ENCODE assay signal across 14 cellular contexts in genomic region chr3:111747490-111747889, GRCh38.
A peak's percentile ranks its signal among the peaks of the same experiment; 100 is the strongest.
DNase-seq lines count a peak whose midpoint lies in the region; ATAC-seq and TF ChIP-seq lines count a peak whose summit lies in the region.
"Had no signal": no experiment of that assay in that cellular context is flagged by ENCODE, and none has a peak within 500 bp of the region (broad histone marks: within the 10 kb centered on the region; RNA-seq: fewer than 3 reads in every experiment).

No MANE protein-coding gene starts in this region.

- H3K36me3 ChIP-seq in body of pancreas (replicated peaks in 1 of 2; ENCODE audit: insufficient read depth in 1 of 2, low read depth in 2 of 2) (no peaks in the 10 kb centered on the region), skeletal muscle satellite cell (ENCODE audit: insufficient read depth, low read length) (no peaks in the 10 kb centered on the region), HAP-1 (replicated peaks) (no peaks in the 10 kb centered on the region)

- intact Hi-C loops in body of pancreas (cut with DNase I), result no loop called here

- H3K27me3 ChIP-seq in body of pancreas, result no peaks in the 10 kb centered on the region
- H3K27me3 ChIP-seq in skeletal muscle satellite cell (ENCODE audit: control insufficient read depth, insufficient read depth, low read length), result no peaks in the 10 kb centered on the region
- H3K27me3 ChIP-seq in HAP-1 (ENCODE audit: low read depth), result no peaks in the 10 kb centered on the region

- H3K4me3 ChIP-seq in body of pancreas, result no peak overlapping the region
- no peak overlapping the region for H3K4me3 ChIP-seq in skeletal muscle satellite cell (ENCODE audit: low read length)
- no peak overlapping the region for H3K4me3 ChIP-seq in HAP-1

- H3K4me1 ChIP-seq in body of pancreas, result peaks cover 31% of the 10 kb centered on the region
- peaks cover 33% of the 10 kb centered on the region for H3K4me1 ChIP-seq in skeletal muscle satellite cell (ENCODE audit: control insufficient read depth, insufficient read depth, low read length)
- peaks cover 50% of the 10 kb centered on the region for H3K4me1 ChIP-seq in HAP-1

- no peak overlapping the region for H3K4me2 ChIP-seq in skeletal muscle satellite cell (ENCODE audit: low read length)

- 71 to 83% methylated on average over 1 of the region's 1 CpG for WGBS in body of pancreas, 2 donors

- peak; percentile 35 for ATAC-seq in body of pancreas
- ATAC-seq: activated CD8-positive, alpha-beta T cell treated with anti-CD3 and anti-CD28 coated beads for 36 hours; effector memory CD8-positive, alpha-beta T cell had no signal

- H3K9me3 ChIP-seq in body of pancreas, result no peaks in the 10 kb centered on the region
- H3K9me3 ChIP-seq in skeletal muscle satellite cell (replicated peaks; ENCODE audit: low read length), result no peaks in the 10 kb centered on the region
- H3K9me3 ChIP-seq in HAP-1, result peaks cover 5% of the 10 kb centered on the region; the same call in 1 of the 2 replicates

- in situ Hi-C loops in HAP-1 (cut with MboI; ENCODE audit: low sequenced_read_pairs), result no loop called here

- peak overlapping the region in 2 of 4 donors; percentile 1 to 7 for H3K27ac ChIP-seq in body of pancreas
- H3K27ac ChIP-seq: 22Rv1 had no signal

- peak overlapping the region; percentile 42 for H3K9ac ChIP-seq in skeletal muscle satellite cell (ENCODE audit: low read depth, low read length)

- no peak for TF ChIP-seq POLR2A in body of pancreas (IDR thresholded peaks at IDR 0.05)

- DNase-seq in DMS53 (lab: John Stamatoyannopoulos, UW) (peak; percentile 38), DMS53 treated with DMSO at 0.1 percent for 48 hours (lab: John Stamatoyannopoulos, UW; ENCODE audit: unreplicated experiment) (no peak), body of pancreas (no peak), iris pigment epithelial cell (ENCODE audit: low read depth) (peak; percentile 77), SKM-1 (lab: John Stamatoyannopoulos, UW; ENCODE audit: unreplicated experiment) (no peak), HAP-1 (ENCODE audit: low spot score in 2 of 2) (no peak)
- DNase-seq in stimulated activated CD4-positive, alpha-beta T cell treated with anti-CD3 and anti-CD28 coated beads, Interleukin-4, amount 100 ng/mL, for 24 hours, result no peak
- DNase-seq: activated CD8-positive, alpha-beta T cell treated with anti-CD3 and anti-CD28 coated beads for 36 hours; amniotic stem cell; CD4-positive, CD25-positive, alpha-beta regulatory T cell; effector memory CD8-positive, alpha-beta T cell; SHP77 treated with DMSO at 0.1 percent for 48 hours had no signal

- no peak for TF ChIP-seq CTCF in body of pancreas (IDR thresholded peaks at IDR 0.05)

Comparison
In these comparisons a context has a peak if more than half of its experiments do, and no peak if none do; other contexts are left out.
1. DNase-seq: peak in DMS53 (single experiment) and iris pigment epithelial cell (single experiment); none in DMS53 treated with DMSO at 0.1 percent for 48 hours (single experiment), body of pancreas (0 of 4), stimulated activated CD4-positive, alpha-beta T cell treated with anti-CD3 and anti-CD28 coated beads, Interleukin-4, amount 100 ng/mL, for 24 hours (single experiment), SKM-1 (single experiment) and HAP-1 (0 of 2).